In the genomic region with DNA sequence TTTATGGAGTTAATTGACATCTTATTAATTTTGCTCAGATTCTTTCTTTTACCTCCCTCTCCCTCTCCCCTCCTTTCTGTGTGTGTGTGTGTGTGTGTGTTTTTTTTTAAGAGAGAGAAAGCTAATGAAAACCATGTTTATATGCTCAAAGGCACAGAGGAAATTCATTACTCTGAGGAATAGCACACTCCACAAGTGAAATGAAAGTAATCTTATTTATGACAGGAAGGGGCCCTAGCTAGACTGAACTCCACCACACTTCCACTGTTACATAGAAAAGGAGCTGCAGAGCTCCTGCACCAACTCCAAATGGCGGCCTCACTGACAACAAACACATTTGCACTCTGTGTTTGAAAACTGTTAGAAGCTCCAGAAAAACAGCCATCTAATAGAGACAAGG, we compare ENCODE assay signal across 8 cellular contexts.
DNase-seq lines count a peak whose midpoint lies in the region; ATAC-seq and TF ChIP-seq lines count a peak whose summit lies in the region.

No MANE protein-coding gene starts in this region.

- intact Hi-C loops in left ventricle myocardium inferior (cut with micrococcal nuclease) (loop anchor here (10.0 kb wide), 1 partner anchor 1212 kb away; the partner anchor contains the start of gene PDGFRA), tibial artery (cut with DNase I; ENCODE audit: low total_unique reads) (loop anchor here (10.0 kb wide), 1 partner anchor 1222 kb away; no protein-coding TSS in a partner anchor), colonic mucosa (cut with DNase I) (no loop called here)

- H3K9ac ChIP-seq in colonic mucosa (ENCODE audit: low read depth in 2 of 2, low read length in 2 of 2) = no peak overlapping the region

- H3K9me3 ChIP-seq in left ventricle myocardium inferior (replicated peaks) = no peaks in the 10 kb centered on the region
- H3K9me3 ChIP-seq in tibial artery = no peaks in the 10 kb centered on the region
- H3K9me3 ChIP-seq in colonic mucosa = no peaks in the 10 kb centered on the region

- H3K4me1 ChIP-seq in left ventricle myocardium inferior (peaks cover 59% of the 10 kb centered on the region), tibial artery (peaks cover 0 to 34% (median 0%) of the 10 kb centered on the region in 4 donors), colonic mucosa (no peaks in the 10 kb centered on the region)

- peak overlapping the region; percentile 78 for H3K27ac ChIP-seq in left ventricle myocardium inferior (replicated peaks)
- H3K27ac ChIP-seq in tibial artery = peak overlapping the region in 1 of 2 donors; percentile 33
- no peak overlapping the region for H3K27ac ChIP-seq in colonic mucosa

- H3K27me3 ChIP-seq in left ventricle myocardium inferior (ENCODE audit: low read depth) (no peaks in the 10 kb centered on the region), tibial artery (no peaks in the 10 kb centered on the region), colonic mucosa (no peaks in the 10 kb centered on the region)

- DNase-seq in RPMI7951 (ENCODE audit: low read depth) (peak; percentile 27), left ventricle myocardium inferior (no peak), tibial artery (no peak), cerebellum (ENCODE audit: low spot score) (no peak), NCI-H2029 treated with DMSO at 0.1 percent for 48 hours (lab: John Stamatoyannopoulos, UW) (no peak), colonic mucosa (no peak)

- peak; percentile 62 for ATAC-seq in GM21619 (IDR thresholded peaks at IDR 0.05; ENCODE audit: unreplicated experiment)

- H3K36me3 ChIP-seq in left ventricle myocardium inferior (no peaks in the 10 kb centered on the region), tibial artery (no peaks in the 10 kb centered on the region), colonic mucosa (no peaks in the 10 kb centered on the region)

- peak overlapping the region; percentile 2; the same call in 1 of the 2 replicates for H3K4me3 ChIP-seq in GM08714 (ENCODE audit: low read length)
- no peak overlapping the region for H3K4me3 ChIP-seq in left ventricle myocardium inferior
- no peak overlapping the region for H3K4me3 ChIP-seq in tibial artery
- no peak overlapping the region for H3K4me3 ChIP-seq in colonic mucosa

- no peak for TF ChIP-seq CTCF in left ventricle myocardium inferior (IDR thresholded peaks at IDR 0.05; ENCODE audit: borderline replicate concordance)
- no peak for TF ChIP-seq CTCF in tibial artery (IDR thresholded peaks at IDR 0.05)
- no peak for TF ChIP-seq CTCF in colonic mucosa (IDR thresholded peaks at IDR 0.05)
